1 cellular context compared by ENCODE assay signal in genomic region chr3:148211725-148212124, GRCh38.
TF ChIP-seq lines count a peak whose summit lies in the region.

No MANE protein-coding gene starts in this region.

TF ChIP-seq in HepG2, 621 proteins besides CTCF, POLR2A, EP300 and RAD21 (continued from another document):
- TF ChIP-seq PRDM15 (CRISPR knock-in tag; IDR thresholded peaks at IDR 0.05) = no peak
- TF ChIP-seq KDM5B (CRISPR knock-in tag; IDR thresholded peaks at IDR 0.05; ENCODE audit: borderline replicate concordance) = no peak
- TF ChIP-seq ZNF629 (CRISPR knock-in tag; conservative IDR thresholded peaks at IDR 0.05) = 0 out of 2 replicates have a peak, but pooled peaks have one; percentile 9
- peak; percentile 67; the same call in 1 of the 2 replicates for TF ChIP-seq HOMEZ (CRISPR knock-in tag; IDR thresholded peaks at IDR 0.05; ENCODE audit: low read depth)
- TF ChIP-seq REL (CRISPR knock-in tag; conservative IDR thresholded peaks at IDR 0.05) = no peak
- no peak for TF ChIP-seq LCORL (IDR thresholded peaks at IDR 0.05)
- peak; percentile 20; the same call in 1 of the 2 replicates for TF ChIP-seq LCORL (CRISPR knock-in tag; IDR thresholded peaks at IDR 0.05)
- TF ChIP-seq DMAP1 (CRISPR knock-in tag; IDR thresholded peaks at IDR 0.05) = no peak
- no peak for TF ChIP-seq ZNF75D (CRISPR knock-in tag; IDR thresholded peaks at IDR 0.05; ENCODE audit: borderline replicate concordance)
- TF ChIP-seq ZNF788 (CRISPR knock-in tag; IDR thresholded peaks at IDR 0.05; ENCODE audit: borderline replicate concordance) = no peak
- TF ChIP-seq HOXA7 (CRISPR knock-in tag; IDR thresholded peaks at IDR 0.05) = no peak
- no peak for TF ChIP-seq ZFX (CRISPR knock-in tag; IDR thresholded peaks at IDR 0.05; ENCODE audit: low read depth)
- TF ChIP-seq DMTF1 (CRISPR knock-in tag; IDR thresholded peaks at IDR 0.05) = no peak
- TF ChIP-seq NR2F1 (CRISPR knock-in tag; IDR thresholded peaks at IDR 0.05) = peak in 1 of 2 experiments; percentile 63; a peak in 3 of 4 replicates
- TF ChIP-seq ZNF263 (CRISPR knock-in tag; IDR thresholded peaks at IDR 0.05) = no peak
- TF ChIP-seq IKZF1 (IDR thresholded peaks at IDR 0.05) = no peak
- no peak for TF ChIP-seq RFXAP (CRISPR knock-in tag; IDR thresholded peaks at IDR 0.05; ENCODE audit: borderline replicate concordance)
- TF ChIP-seq ZNF317 (CRISPR knock-in tag; IDR thresholded peaks at IDR 0.05) = peak; percentile 97
- TF ChIP-seq RFX5 (IDR thresholded peaks at IDR 0.05; ENCODE audit: low read depth, low read length) = no peak
- TF ChIP-seq ZBTB7B (CRISPR knock-in tag; IDR thresholded peaks at IDR 0.05) = no peak
- peak; percentile 48; the same call in 1 of the 2 replicates for TF ChIP-seq ZMYM4 (CRISPR knock-in tag; IDR thresholded peaks at IDR 0.05)
- TF ChIP-seq ZSCAN20 (CRISPR knock-in tag; IDR thresholded peaks at IDR 0.05; ENCODE audit: borderline replicate concordance) = no peak
- no peak for TF ChIP-seq ZFYVE20 (CRISPR knock-in tag; IDR thresholded peaks at IDR 0.05; ENCODE audit: borderline replicate concordance, low read depth)
- peak; percentile 65 for TF ChIP-seq HNF4A (CRISPR knock-in tag; IDR thresholded peaks at IDR 0.05)
- TF ChIP-seq ZNF496 (CRISPR knock-in tag; IDR thresholded peaks at IDR 0.05; ENCODE audit: insufficient replicate concordance) = no peak
- no peak for TF ChIP-seq BATF2 (CRISPR knock-in tag; IDR thresholded peaks at IDR 0.05)
- TF ChIP-seq GRHL1 (CRISPR knock-in tag; conservative IDR thresholded peaks at IDR 0.05) = no peak
- 0 out of 2 replicates have a peak, but pooled peaks have one; percentile 24 for TF ChIP-seq TFE3 (CRISPR knock-in tag; IDR thresholded peaks at IDR 0.05)
- TF ChIP-seq NAIF1 (CRISPR knock-in tag; IDR thresholded peaks at IDR 0.05; ENCODE audit: borderline replicate concordance) = no peak
- TF ChIP-seq POGZ (CRISPR knock-in tag; IDR thresholded peaks at IDR 0.05) = peak; percentile 75
- peak; percentile 52 for TF ChIP-seq HNF4G (IDR thresholded peaks at IDR 0.05; ENCODE audit: borderline replicate concordance, low read depth, low read length)
- no peak for TF ChIP-seq HNF4G (CRISPR knock-in tag; IDR thresholded peaks at IDR 0.05; ENCODE audit: borderline replicate concordance, low read depth)
- TF ChIP-seq REXO4 (CRISPR knock-in tag; IDR thresholded peaks at IDR 0.05; ENCODE audit: borderline replicate concordance) = no peak
- no peak for TF ChIP-seq CEBPB (IDR thresholded peaks at IDR 0.05; ENCODE audit: borderline replicate concordance, low read depth, low read length)
- peak; percentile 64 for TF ChIP-seq ZNF644 (CRISPR knock-in tag; IDR thresholded peaks at IDR 0.05; ENCODE audit: low read depth)
- no peak for TF ChIP-seq FOXP4 (CRISPR knock-in tag; IDR thresholded peaks at IDR 0.05)
- no peak for TF ChIP-seq ZNF484 (CRISPR knock-in tag; IDR thresholded peaks at IDR 0.05; ENCODE audit: borderline replicate concordance, low read depth)
- no peak for TF ChIP-seq DDIT3 (CRISPR knock-in tag; IDR thresholded peaks at IDR 0.05)
- no peak for TF ChIP-seq ZNF296 (CRISPR knock-in tag; conservative IDR thresholded peaks at IDR 0.05)
- no peak for TF ChIP-seq SOX6 (IDR thresholded peaks at IDR 0.05)
- no peak for TF ChIP-seq SOX6 (CRISPR knock-in tag; IDR thresholded peaks at IDR 0.05)
- TF ChIP-seq RFXANK (CRISPR knock-in tag; IDR thresholded peaks at IDR 0.05) = no peak
- TF ChIP-seq ZNF740 (CRISPR knock-in tag; IDR thresholded peaks at IDR 0.05) = no peak
- no peak; a peak in 1 of 4 replicates for TF ChIP-seq HMGXB4 (CRISPR knock-in tag; IDR thresholded peaks at IDR 0.05; ENCODE audit: borderline replicate concordance in 1 of 2, low read depth in 1 of 2)
